ENCODE assay signal across 16 cellular contexts in the genomic region with DNA sequence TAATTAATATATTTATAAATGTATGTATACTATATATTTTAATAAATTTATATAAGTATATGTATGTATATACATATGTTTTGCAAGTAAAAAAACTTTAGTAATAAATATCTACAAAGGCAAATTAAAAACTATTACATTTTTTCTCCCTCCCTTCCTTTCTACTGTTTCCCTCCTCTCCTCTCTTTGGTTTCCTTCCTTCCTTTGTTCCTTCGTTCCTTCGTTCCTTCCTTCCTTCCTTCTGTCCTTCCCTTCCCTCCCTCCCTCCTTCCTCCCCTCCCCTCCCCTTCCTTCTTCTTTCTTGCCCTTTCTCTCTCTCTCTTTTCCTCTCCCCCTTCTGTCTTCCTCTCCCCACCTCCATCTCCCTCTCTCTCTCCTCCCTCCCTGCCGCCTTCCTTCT.
DNase-seq lines count a peak whose midpoint lies in the region; ATAC-seq and TF ChIP-seq lines count a peak whose summit lies in the region.
"Had no signal": no experiment of that assay in that cellular context is flagged by ENCODE, and none has a peak within 500 bp of the region (broad histone marks: within the 10 kb centered on the region; RNA-seq: fewer than 3 reads in every experiment).

No MANE protein-coding gene starts in this region.

- H3K9me3 Mint-ChIP-seq in memory B cell: no peaks in the 10 kb centered on the region
- H3K9me3 Mint-ChIP-seq in stimulated activated memory B cell treated with anti-CD40 and anti-IgM and Interleukin-4, amounts not matched to agents 10 μg/mL and 1 μg/mL and 100 μg/mL, for 72 hours: no peaks in the 10 kb centered on the region
- no peaks in the 10 kb centered on the region for H3K9me3 Mint-ChIP-seq in activated T-helper 2 cell treated with anti-CD3 and anti-CD28 coated beads, Interferon-gamma antibody, Interleukin-2, Interleukin-4, amounts not matched to agents 10 μg/mL and 5 μg/mL and 100 μg/mL, durations not matched to agents 14 hours and 24 hours and 36 hours

- H3K4me3 ChIP-seq in ACC112 (ENCODE audit: low read depth, low read length): no peak overlapping the region
- H3K4me3 ChIP-seq in SK-N-MC: no peak overlapping the region
- H3K4me3 ChIP-seq in smooth muscle cell: no peak overlapping the region
- H3K4me3 ChIP-seq: A549 had no signal

- DNase-seq in SK-N-MC (ENCODE audit: low read depth, low spot score) (no peak), memory B cell (ENCODE audit: low spot score in 2 of 2) (no peak), SHP77 (lab: John Stamatoyannopoulos, UW) (no peak), COLO829 (ENCODE audit: low spot score) (no peak), smooth muscle cell (lab: John Stamatoyannopoulos, UW; ENCODE audit: unreplicated experiment) (no peak)
- DNase-seq in activated T-helper 2 cell treated with anti-CD3 and anti-CD28 coated beads, Interferon-gamma antibody, Interleukin-2, Interleukin-4, amounts not matched to agents 10 μg/mL and 5 μg/mL and 100 μg/mL, durations not matched to agents 14 hours and 24 hours and 36 hours (ENCODE audit: low spot score): no peak
- DNase-seq: C1 segment of cervical spinal cord, KBM-7, NCI-H1048, NCI-H1436 treated with DMSO at 0.1 percent for 48 hours, NCI-H2081, NCI-H774, SIG-M5 had no signal

- TF ChIP-seq CTCF in smooth muscle cell (IDR thresholded peaks at IDR 0.05; ENCODE audit: borderline replicate concordance, insufficient read depth, poor library complexity, severe bottlenecking): no peak

- H3K9ac ChIP-seq in SK-N-MC (ENCODE audit: insufficient read length) (no peak overlapping the region), smooth muscle cell (ENCODE audit: low read depth) (no peak overlapping the region)

- intact Hi-C loops in activated T-helper 2 cell treated with anti-CD3 and anti-CD28 coated beads, Interferon-gamma antibody, Interleukin-2, Interleukin-4, amounts not matched to agents 10 μg/mL and 5 μg/mL and 100 μg/mL, durations not matched to agents 14 hours and 24 hours and 36 hours (cut with micrococcal nuclease): no loop called here

- H3K27me3 Mint-ChIP-seq in memory B cell: no peaks in the 10 kb centered on the region
- no peaks in the 10 kb centered on the region for H3K27me3 Mint-ChIP-seq in stimulated activated memory B cell treated with anti-CD40 and anti-IgM and Interleukin-4, amounts not matched to agents 10 μg/mL and 1 μg/mL and 100 μg/mL, for 72 hours
- no peaks in the 10 kb centered on the region for H3K27me3 Mint-ChIP-seq in activated T-helper 2 cell treated with anti-CD3 and anti-CD28 coated beads, Interferon-gamma antibody, Interleukin-2, Interleukin-4, amounts not matched to agents 10 μg/mL and 5 μg/mL and 100 μg/mL, durations not matched to agents 14 hours and 24 hours and 36 hours (ENCODE audit: low read depth)

- peaks cover 32% of the 10 kb centered on the region for H3K4me1 Mint-ChIP-seq in memory B cell
- H3K4me1 Mint-ChIP-seq in stimulated activated memory B cell treated with anti-CD40 and anti-IgM and Interleukin-4, amounts not matched to agents 10 μg/mL and 1 μg/mL and 100 μg/mL, for 72 hours: peaks cover 41% of the 10 kb centered on the region
- peaks cover 9% of the 10 kb centered on the region for H3K4me1 Mint-ChIP-seq in activated T-helper 2 cell treated with anti-CD3 and anti-CD28 coated beads, Interferon-gamma antibody, Interleukin-2, Interleukin-4, amounts not matched to agents 10 μg/mL and 5 μg/mL and 100 μg/mL, durations not matched to agents 14 hours and 24 hours and 36 hours (ENCODE audit: low read depth)

- H4K20me1 ChIP-seq in smooth muscle cell (ENCODE audit: low read depth): peaks cover 23% of the 10 kb centered on the region

- H3K27ac ChIP-seq in ACC112 (ENCODE audit: low read depth, low read length): peak overlapping the region; percentile 87
- peak overlapping the region; percentile 96 for H3K27ac ChIP-seq in SK-N-MC
- no peak overlapping the region for H3K27ac ChIP-seq in smooth muscle cell (ENCODE audit: low read depth)
- H3K27ac ChIP-seq: A549 had no signal

- peak overlapping the region; percentile 25 for H3K27ac Mint-ChIP-seq in memory B cell
- H3K27ac Mint-ChIP-seq in stimulated activated memory B cell treated with anti-CD40 and anti-IgM and Interleukin-4, amounts not matched to agents 10 μg/mL and 1 μg/mL and 100 μg/mL, for 72 hours: peak overlapping the region; percentile 72
- no peak overlapping the region for H3K27ac Mint-ChIP-seq in activated T-helper 2 cell treated with anti-CD3 and anti-CD28 coated beads, Interferon-gamma antibody, Interleukin-2, Interleukin-4, amounts not matched to agents 10 μg/mL and 5 μg/mL and 100 μg/mL, durations not matched to agents 14 hours and 24 hours and 36 hours

- H3K4me1 ChIP-seq in ACC112 (ENCODE audit: control insufficient read depth, insufficient read depth, low read length, unreplicated experiment) (peaks cover 14% of the 10 kb centered on the region), smooth muscle cell (ENCODE audit: low read depth) (peaks cover 9% of the 10 kb centered on the region)

- peaks cover 8% of the 10 kb centered on the region for H3K36me3 Mint-ChIP-seq in memory B cell
- peaks cover 7% of the 10 kb centered on the region for H3K36me3 Mint-ChIP-seq in stimulated activated memory B cell treated with anti-CD40 and anti-IgM and Interleukin-4, amounts not matched to agents 10 μg/mL and 1 μg/mL and 100 μg/mL, for 72 hours
- H3K36me3 Mint-ChIP-seq in activated T-helper 2 cell treated with anti-CD3 and anti-CD28 coated beads, Interferon-gamma antibody, Interleukin-2, Interleukin-4, amounts not matched to agents 10 μg/mL and 5 μg/mL and 100 μg/mL, durations not matched to agents 14 hours and 24 hours and 36 hours (ENCODE audit: low read depth): peaks cover 4% of the 10 kb centered on the region

- no peaks in the 10 kb centered on the region; the same call in 1 of the 2 replicates for H3K36me3 ChIP-seq in ACC112 (ENCODE audit: insufficient read depth, low read length)
- no peaks in the 10 kb centered on the region for H3K36me3 ChIP-seq in SK-N-MC (ENCODE audit: insufficient read depth, low read length)
- no peaks in the 10 kb centered on the region for H3K36me3 ChIP-seq in smooth muscle cell (ENCODE audit: low read depth)

- no peaks in the 10 kb centered on the region for H3F3A ChIP-seq in smooth muscle cell (ENCODE audit: low read depth)

- H3K27me3 ChIP-seq in ACC112 (ENCODE audit: insufficient read depth, low read length): no peaks in the 10 kb centered on the region
- no peaks in the 10 kb centered on the region for H3K27me3 ChIP-seq in smooth muscle cell (ENCODE audit: low read depth)

- no peak overlapping the region for H3K4me2 ChIP-seq in smooth muscle cell
- H3K4me2 ChIP-seq: A549 had no signal

- 100% methylated on average over 1 of the region's 3 CpGs for WGBS in smooth muscle cell (ENCODE audit: low lambda C conversion rate)

- H3K79me2 ChIP-seq in ACC112 (ENCODE audit: control insufficient read depth, insufficient read depth, low read length, unreplicated experiment) (no peaks in the 10 kb centered on the region), smooth muscle cell (ENCODE audit: low read depth) (peaks cover 13% of the 10 kb centered on the region)

- H3K9me3 ChIP-seq in SK-N-MC (ENCODE audit: low read depth, low read length) (no peaks in the 10 kb centered on the region), smooth muscle cell (replicated peaks; ENCODE audit: low read depth) (no peaks in the 10 kb centered on the region)
- H3K9me3 ChIP-seq: A549 had no signal

- no peak overlapping the region for H2AFZ ChIP-seq in ACC112 (ENCODE audit: low read length, unreplicated experiment)
- H2AFZ ChIP-seq in smooth muscle cell (ENCODE audit: low read depth): no peak overlapping the region

- H3K4me3 Mint-ChIP-seq in memory B cell: no peak overlapping the region
- no peak overlapping the region for H3K4me3 Mint-ChIP-seq in stimulated activated memory B cell treated with anti-CD40 and anti-IgM and Interleukin-4, amounts not matched to agents 10 μg/mL and 1 μg/mL and 100 μg/mL, for 72 hours
- H3K4me3 Mint-ChIP-seq in activated T-helper 2 cell treated with anti-CD3 and anti-CD28 coated beads, Interferon-gamma antibody, Interleukin-2, Interleukin-4, amounts not matched to agents 10 μg/mL and 5 μg/mL and 100 μg/mL, durations not matched to agents 14 hours and 24 hours and 36 hours (ENCODE audit: low read depth): no peak overlapping the region

- ATAC-seq in memory B cell (ENCODE audit: low read depth): no peak
- ATAC-seq in stimulated activated memory B cell treated with anti-CD40 and anti-IgM and Interleukin-4, amounts not matched to agents 10 μg/mL and 1 μg/mL and 100 μg/mL, for 72 hours: no peak
- ATAC-seq: A549 had no signal
